9 cellular contexts compared by ENCODE assay signal in genomic region chr2:203683932-203684556, GRCh38. TPM values are rescaled to one million over a fixed set of nuclear protein-coding genes. Genes with fewer than 3 reads are reported as not detected.
DNase-seq lines count a peak whose midpoint lies in the region; ATAC-seq and TF ChIP-seq lines count a peak whose summit lies in the region.
"Had no signal": no experiment of that assay in that cellular context is flagged by ENCODE, and none has a peak within 500 bp of the region (broad histone marks: within the 10 kb centered on the region; RNA-seq: fewer than 3 reads in every experiment).

No MANE protein-coding gene starts in this region.

- H2AFZ ChIP-seq in ACC112 (ENCODE audit: low read length, unreplicated experiment), result no peak overlapping the region

- H3K27me3 ChIP-seq in ACC112 (ENCODE audit: insufficient read depth, low read length) (no peaks in the 10 kb centered on the region), liver (ENCODE audit: control insufficient read depth in 4 of 4, insufficient read depth in 4 of 4, low read length in 3 of 4) (no peaks in the 10 kb centered on the region)
- H3K27me3 ChIP-seq: cardiac muscle cell had no signal

- H3K36me3 ChIP-seq in ACC112 (ENCODE audit: insufficient read depth, low read length) (no peaks in the 10 kb centered on the region), liver (ENCODE audit: control insufficient read depth in 4 of 4, insufficient read depth in 3 of 4, low read depth in 1 of 4, low read length in 3 of 4) (no peaks in the 10 kb centered on the region)
- H3K36me3 ChIP-seq: cardiac muscle cell had no signal

- H3K27me3 Mint-ChIP-seq in activated naive CD8-positive, alpha-beta T cell treated with anti-CD3 and anti-CD28 coated beads for 36 hours, result no peaks in the 10 kb centered on the region

- H3K4me1 Mint-ChIP-seq in activated naive CD8-positive, alpha-beta T cell treated with anti-CD3 and anti-CD28 coated beads for 36 hours, result peaks cover 25% of the 10 kb centered on the region

- H3K27ac Mint-ChIP-seq in activated naive CD8-positive, alpha-beta T cell treated with anti-CD3 and anti-CD28 coated beads for 36 hours, result no peak overlapping the region

- H3K27ac ChIP-seq in ACC112 (ENCODE audit: low read depth, low read length), result peak overlapping the region; percentile 100
- peak overlapping the region; percentile 44 to 56 for H3K27ac ChIP-seq in liver (ENCODE audit: low read depth in 1 of 2, low read length in 2 of 2)
- H3K27ac ChIP-seq: cardiac muscle cell had no signal

- no peaks in the 10 kb centered on the region for H3K79me2 ChIP-seq in ACC112 (ENCODE audit: control insufficient read depth, insufficient read depth, low read length, unreplicated experiment)

- H3K4me1 ChIP-seq in ACC112 (ENCODE audit: control insufficient read depth, insufficient read depth, low read length, unreplicated experiment), result peaks cover 89% of the 10 kb centered on the region
- peaks cover 0 to 8% (median 3%) of the 10 kb centered on the region in 4 donors for H3K4me1 ChIP-seq in liver (ENCODE audit: control insufficient read depth in 4 of 4, insufficient read depth in 4 of 4, low read length in 3 of 4)

- no peak overlapping the region for H3K9ac ChIP-seq in liver (ENCODE audit: low read depth in 1 of 2, low read length in 2 of 2)

- whole genome bisulfite sequencing in liver, result 95% methylated on average over 1 of the region's 1 CpG

- peaks cover 2% of the 10 kb centered on the region for H3K36me3 Mint-ChIP-seq in activated naive CD8-positive, alpha-beta T cell treated with anti-CD3 and anti-CD28 coated beads for 36 hours

- peak overlapping the region; percentile 12; the same call in 1 of the 2 replicates for H3K4me3 ChIP-seq in ACC112 (ENCODE audit: low read depth, low read length)
- no peak overlapping the region for H3K4me3 ChIP-seq in liver (ENCODE audit: low read depth in 1 of 3, low read length in 3 of 3)
- H3K4me3 ChIP-seq: cardiac muscle cell had no signal

- peaks cover under 1% of the 10 kb centered on the region for H3K9me3 Mint-ChIP-seq in activated naive CD8-positive, alpha-beta T cell treated with anti-CD3 and anti-CD28 coated beads for 36 hours

- ATAC-seq in GM18867 (IDR thresholded peaks at IDR 0.05; ENCODE audit: unreplicated experiment) (peak; percentile 77), HG03060 (IDR thresholded peaks at IDR 0.05; ENCODE audit: low read depth, unreplicated experiment) (peak; percentile 40)

- no peaks in the 10 kb centered on the region for H3K9me3 ChIP-seq in liver (ENCODE audit: control insufficient read depth in 4 of 4, low read length in 3 of 4)

- no peak overlapping the region for H3K4me3 Mint-ChIP-seq in activated naive CD8-positive, alpha-beta T cell treated with anti-CD3 and anti-CD28 coated beads for 36 hours

- no peak for TF ChIP-seq CTCF in liver (IDR thresholded peaks at IDR 0.05; ENCODE audit: low read depth, low read length, missing input control)

- peak; percentile 39 for DNase-seq in activated naive CD8-positive, alpha-beta T cell treated with anti-CD3 and anti-CD28 coated beads for 36 hours
- DNase-seq in middle frontal gyrus (ENCODE audit: extremely low spot score, low spot score), result no peak
- no peak for DNase-seq in anterior cingulate cortex (lab: John Stamatoyannopoulos, UW)
- DNase-seq in NOMO-1 treated with DMSO at 0.1 percent for 48 hours (lab: John Stamatoyannopoulos, UW; ENCODE audit: unreplicated experiment), result no peak

- TF ChIP-seq RAD21 in liver (IDR thresholded peaks at IDR 0.05), result no peak

TF ChIP-seq in liver, 16 proteins besides CTCF, POLR2A, EP300 and RAD21:
- no peak for TF ChIP-seq FOXA2 (IDR thresholded peaks at IDR 0.05)
- no peak for TF ChIP-seq JUND (IDR thresholded peaks at IDR 0.05)
- TF ChIP-seq ZBTB33 (IDR thresholded peaks at IDR 0.05), result no peak
- no peak for TF ChIP-seq TAF1 (conservative IDR thresholded peaks at IDR 0.05)
- TF ChIP-seq ATF3 (IDR thresholded peaks at IDR 0.05), result no peak
- no peak for TF ChIP-seq NR2F2 (IDR thresholded peaks at IDR 0.05)
- no peak for TF ChIP-seq REST (IDR thresholded peaks at IDR 0.05)
- no peak for TF ChIP-seq YY1 (IDR thresholded peaks at IDR 0.05)
- no peak for TF ChIP-seq EGR1 (IDR thresholded peaks at IDR 0.05; ENCODE audit: low read depth in 2 of 2)
- no peak for TF ChIP-seq HNF4G (IDR thresholded peaks at IDR 0.05)
- TF ChIP-seq RXRA (IDR thresholded peaks at IDR 0.05), result no peak
- TF ChIP-seq SP1 (IDR thresholded peaks at IDR 0.05), result no peak
- TF ChIP-seq FOXA1 (IDR thresholded peaks at IDR 0.05), result no peak
- TF ChIP-seq MAX (IDR thresholded peaks at IDR 0.05), result no peak
- no peak for TF ChIP-seq GABPA (IDR thresholded peaks at IDR 0.05 in 1 of 2, conservative IDR thresholded peaks at IDR 0.05 in 1 of 2)
- no peak for TF ChIP-seq HNF4A (conservative IDR thresholded peaks at IDR 0.05)

RNA-seq across cellular contexts. Expression of gene CD28, which starts 22.4 kb away (rescaled TPM):
- 10 to 100 TPM; 84.0 to 88.8 TPM for total RNA-seq in activated naive CD8-positive, alpha-beta T cell treated with anti-CD3 and anti-CD28 coated beads for 36 hours
- total RNA-seq in liver, result under 1 TPM; 0.50 to 0.93 TPM
- polyA plus RNA-seq in liver, result under 1 TPM; 0.08 to 0.17 TPM
- total RNA-seq: cardiac muscle cell had no signal
- polyA plus RNA-seq: cardiac muscle cell had no signal

Comparison
In these comparisons a context has a peak if more than half of its experiments do, and no peak if none do; other contexts are left out.
1. RNA of gene CD28, which starts 22.4 kb away (total RNA-seq): 84.0 to 88.8 TPM in activated naive CD8-positive, alpha-beta T cell treated with anti-CD3 and anti-CD28 coated beads for 36 hours; 0.50 to 0.93 TPM in liver; every median in the first group is over 10 times any median in the second.